Comparison of ENCODE assay signal across 21 cellular contexts in the genomic region with DNA sequence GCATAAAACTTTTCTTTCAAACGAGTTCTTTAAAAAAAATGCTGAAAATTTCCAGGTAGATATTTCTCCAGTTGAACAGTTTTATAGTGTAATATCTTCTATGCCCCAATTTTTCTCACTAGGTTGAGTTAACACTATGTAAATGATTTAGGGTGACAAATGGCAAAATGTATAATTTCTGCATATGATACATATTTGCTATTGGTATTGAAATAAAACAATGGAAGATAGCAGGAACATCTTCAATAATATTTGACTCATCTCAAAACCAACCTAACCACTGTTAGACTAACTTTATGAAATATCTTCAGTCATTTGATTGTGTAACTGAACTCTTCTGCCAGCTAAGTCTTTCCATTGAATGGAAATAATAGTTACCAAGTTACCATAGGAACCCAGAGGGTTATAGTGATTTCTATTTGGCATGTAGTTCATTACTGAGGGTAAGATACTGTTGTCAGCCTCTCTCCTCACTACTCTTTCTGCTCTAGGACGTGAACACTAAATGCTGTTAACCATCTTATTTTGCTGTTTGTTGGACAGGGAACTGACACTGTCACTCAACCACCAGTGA.
DNase-seq lines count a peak whose midpoint lies in the region; ATAC-seq lines count a peak whose summit lies in the region.
"Had no signal": no experiment of that assay in that cellular context is flagged by ENCODE, and none has a peak within 500 bp of the region (broad histone marks: within the 10 kb centered on the region; RNA-seq: fewer than 3 reads in every experiment).

No MANE protein-coding gene starts in this region.

- peak overlapping the region; percentile 27 for H3K27ac Mint-ChIP-seq in activated T-cell treated with anti-CD3 and anti-CD28 coated beads, Interleukin-2, amount 50 U/mL, for 24 hours
- H3K27ac Mint-ChIP-seq in stimulated activated naive CD8-positive, alpha-beta T cell treated with anti-CD3 and anti-CD28 coated beads, Interleukin-15, amount 100 ng/mL, for 72 hours = no peak overlapping the region
- H3K27ac Mint-ChIP-seq: brain; naive thymus-derived CD8-positive, alpha-beta T cell had no signal

- H3K4me3 Mint-ChIP-seq in activated T-cell treated with anti-CD3 and anti-CD28 coated beads, Interleukin-2, amount 50 U/mL, for 24 hours = no peak overlapping the region
- H3K4me3 Mint-ChIP-seq in stimulated activated naive CD8-positive, alpha-beta T cell treated with anti-CD3 and anti-CD28 coated beads, Interleukin-15, amount 100 ng/mL, for 72 hours = no peak overlapping the region
- H3K4me3 Mint-ChIP-seq: brain; naive thymus-derived CD8-positive, alpha-beta T cell had no signal

- no peaks in the 10 kb centered on the region for H3K36me3 Mint-ChIP-seq in activated T-cell treated with anti-CD3 and anti-CD28 coated beads, Interleukin-2, amount 50 U/mL, for 24 hours (ENCODE audit: low read depth)
- H3K36me3 Mint-ChIP-seq: brain; naive thymus-derived CD8-positive, alpha-beta T cell had no signal

- H3K27me3 Mint-ChIP-seq in activated T-cell treated with anti-CD3 and anti-CD28 coated beads, Interleukin-2, amount 50 U/mL, for 24 hours = no peaks in the 10 kb centered on the region
- H3K27me3 Mint-ChIP-seq in stimulated activated naive CD8-positive, alpha-beta T cell treated with anti-CD3 and anti-CD28 coated beads, Interleukin-15, amount 100 ng/mL, for 72 hours = peaks cover 8% of the 10 kb centered on the region
- H3K27me3 Mint-ChIP-seq: brain had no signal

- ATAC-seq in stimulated activated naive CD8-positive, alpha-beta T cell treated with anti-CD3 and anti-CD28 coated beads, Interleukin-15, amount 100 ng/mL, for 72 hours = peak; percentile 49
- no peak for ATAC-seq in HG03521 (IDR thresholded peaks at IDR 0.05; ENCODE audit: unreplicated experiment)
- ATAC-seq: naive thymus-derived CD8-positive, alpha-beta T cell; PC-3; right cardiac atrium had no signal

- H3K4me1 Mint-ChIP-seq in activated T-cell treated with anti-CD3 and anti-CD28 coated beads, Interleukin-2, amount 50 U/mL, for 24 hours (ENCODE audit: low read depth) = peaks cover 11% of the 10 kb centered on the region
- peaks cover 7% of the 10 kb centered on the region for H3K4me1 Mint-ChIP-seq in stimulated activated naive CD8-positive, alpha-beta T cell treated with anti-CD3 and anti-CD28 coated beads, Interleukin-15, amount 100 ng/mL, for 72 hours
- H3K4me1 Mint-ChIP-seq: naive thymus-derived CD8-positive, alpha-beta T cell had no signal

- H3K9me3 Mint-ChIP-seq in activated T-cell treated with anti-CD3 and anti-CD28 coated beads, Interleukin-2, amount 50 U/mL, for 24 hours = no peaks in the 10 kb centered on the region
- H3K9me3 Mint-ChIP-seq in stimulated activated naive CD8-positive, alpha-beta T cell treated with anti-CD3 and anti-CD28 coated beads, Interleukin-15, amount 100 ng/mL, for 72 hours = no peaks in the 10 kb centered on the region

- DNase-seq in activated T-cell treated with anti-CD3 and anti-CD28 coated beads, Interleukin-2, amount 50 U/mL, for 24 hours = no peak
- DNase-seq in activated T-cell treated with anti-CD3 and anti-CD28 coated beads for 4 hours = no peak
- peak; percentile 8 for DNase-seq in NCI-H226
- DNase-seq in fibroblast of gingiva (ENCODE audit: low read depth) = peak; percentile 80
- no peak for DNase-seq in stimulated activated naive CD8-positive, alpha-beta T cell treated with anti-CD3 and anti-CD28 coated beads, Interleukin-15, amount 100 ng/mL, for 72 hours
- DNase-seq in NCI-H2029 treated with DMSO at 0.1 percent for 48 hours (lab: John Stamatoyannopoulos, UW) = no peak
- no peak for DNase-seq in NCI-H526 (lab: John Stamatoyannopoulos, UW)
- DNase-seq: ACHN; cortex of kidney; naive thymus-derived CD8-positive, alpha-beta T cell; NCI-H1436 treated with DMSO at 0.1 percent for 48 hours; NCI-H2171 treated with DMSO at 0.1 percent for 48 hours; NCI-H526 treated with DMSO at 0.1 percent for 48 hours; ovary; PC-3; right cardiac atrium; SHP77 treated with DMSO at 0.1 percent for 48 hours; stimulated activated CD8-positive, alpha-beta memory T cell treated with anti-CD3 and anti-CD28 coated beads, Interleukin-4, amount 100 ng/mL, for 48 hours; substantia nigra had no signal

Comparison
In these comparisons a context has a peak if more than half of its experiments do, and no peak if none do; other contexts are left out.
1. DNase-seq: peak in NCI-H226 (single experiment) and fibroblast of gingiva (single experiment); none in activated T-cell treated with anti-CD3 and anti-CD28 coated beads, Interleukin-2, amount 50 U/mL, for 24 hours (single experiment), activated T-cell treated with anti-CD3 and anti-CD28 coated beads for 4 hours (single experiment), stimulated activated naive CD8-positive, alpha-beta T cell treated with anti-CD3 and anti-CD28 coated beads, Interleukin-15, amount 100 ng/mL, for 72 hours (0 of 2), NCI-H2029 treated with DMSO at 0.1 percent for 48 hours (single experiment) and NCI-H526 (0 of 2).